Comparison of ENCODE assay signal across 1 cellular context in the genomic region with DNA sequence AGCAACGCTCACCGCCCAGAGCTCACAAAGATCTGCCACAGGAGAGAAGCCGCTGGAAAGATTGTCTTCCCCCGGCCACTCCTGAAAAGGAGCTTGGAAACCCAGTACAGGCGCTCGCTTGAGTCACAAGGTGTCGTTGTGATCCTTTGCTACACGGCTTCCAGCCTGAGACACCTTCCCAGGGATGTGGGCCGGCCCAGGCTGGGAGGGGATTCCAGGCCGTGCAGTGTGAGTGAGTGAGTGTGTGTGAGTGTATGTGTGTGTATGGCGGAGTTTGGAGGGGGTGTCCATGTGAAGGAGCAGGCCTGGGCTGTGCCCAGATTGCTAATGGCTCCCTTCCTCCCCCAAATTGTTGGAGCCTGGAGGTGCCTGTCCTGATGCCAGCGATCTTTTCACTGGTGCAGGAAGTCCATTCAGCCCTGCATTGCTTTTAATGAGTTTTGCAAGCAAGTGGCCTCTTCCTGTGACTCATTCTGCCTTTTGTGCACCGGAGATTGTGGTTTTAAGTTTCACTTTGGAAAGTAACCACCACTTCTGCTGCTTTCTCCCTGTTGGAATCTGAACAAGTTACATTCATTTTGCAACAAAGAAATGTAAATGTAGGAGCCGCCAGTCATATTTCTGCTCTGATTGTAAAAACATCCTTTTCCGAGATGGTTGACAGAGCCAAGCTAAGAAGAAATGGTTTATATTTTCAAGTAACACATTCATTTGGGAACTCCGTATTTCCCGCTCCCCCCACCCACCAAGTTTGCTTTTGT.
TF ChIP-seq lines count a peak whose summit lies in the region.

No MANE protein-coding gene starts in this region.

TF ChIP-seq in HepG2, 621 proteins besides CTCF, POLR2A, EP300 and RAD21 (continued from another document and continues in another):
- no peak for TF ChIP-seq ZNF30 (CRISPR knock-in tag; IDR thresholded peaks at IDR 0.05)
- TF ChIP-seq, protein P1, sequence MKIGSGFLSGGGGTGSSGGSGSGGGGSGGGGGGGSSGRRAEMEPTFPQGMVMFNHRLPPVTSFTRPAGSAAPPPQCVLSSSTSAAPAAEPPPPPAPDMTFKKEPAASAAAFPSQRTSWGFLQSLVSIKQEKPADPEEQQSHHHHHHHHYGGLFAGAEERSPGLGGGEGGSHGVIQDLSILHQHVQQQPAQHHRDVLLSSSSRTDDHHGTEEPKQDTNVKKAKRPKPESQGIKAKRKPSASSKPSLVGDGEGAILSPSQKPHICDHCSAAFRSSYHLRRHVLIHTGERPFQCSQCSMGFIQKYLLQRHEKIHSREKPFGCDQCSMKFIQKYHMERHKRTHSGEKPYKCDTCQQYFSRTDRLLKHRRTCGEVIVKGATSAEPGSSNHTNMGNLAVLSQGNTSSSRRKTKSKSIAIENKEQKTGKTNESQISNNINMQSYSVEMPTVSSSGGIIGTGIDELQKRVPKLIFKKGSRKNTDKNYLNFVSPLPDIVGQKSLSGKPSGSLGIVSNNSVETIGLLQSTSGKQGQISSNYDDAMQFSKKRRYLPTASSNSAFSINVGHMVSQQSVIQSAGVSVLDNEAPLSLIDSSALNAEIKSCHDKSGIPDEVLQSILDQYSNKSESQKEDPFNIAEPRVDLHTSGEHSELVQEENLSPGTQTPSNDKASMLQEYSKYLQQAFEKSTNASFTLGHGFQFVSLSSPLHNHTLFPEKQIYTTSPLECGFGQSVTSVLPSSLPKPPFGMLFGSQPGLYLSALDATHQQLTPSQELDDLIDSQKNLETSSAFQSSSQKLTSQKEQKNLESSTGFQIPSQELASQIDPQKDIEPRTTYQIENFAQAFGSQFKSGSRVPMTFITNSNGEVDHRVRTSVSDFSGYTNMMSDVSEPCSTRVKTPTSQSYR (CRISPR knock-in tag; IDR thresholded peaks at IDR 0.05; ENCODE audit: borderline replicate concordance): no peak; the same call in 1 of the 2 replicates
- TF ChIP-seq AGO2 (optimal IDR thresholded peaks at IDR 0.05; ENCODE audit: low read depth, low read length): peak; percentile 53
- TF ChIP-seq PTBP1 (IDR thresholded peaks at IDR 0.05; ENCODE audit: low read depth, low read length, poor library complexity, severe bottlenecking): peak; percentile 39
- peak; percentile 22; the same call in 1 of the 2 replicates for TF ChIP-seq EED (CRISPR knock-in tag; IDR thresholded peaks at IDR 0.05)
- peak; percentile 61; the same call in 1 of the 2 replicates for TF ChIP-seq ZMYM2 (CRISPR knock-in tag; IDR thresholded peaks at IDR 0.05)
- no peak for TF ChIP-seq ZSCAN12 (CRISPR knock-in tag; IDR thresholded peaks at IDR 0.05)
- TF ChIP-seq HNRNPUL1 (IDR thresholded peaks at IDR 0.05; ENCODE audit: low read depth, low read length): no peak
- TF ChIP-seq KDM2A (CRISPR knock-in tag; IDR thresholded peaks at IDR 0.05; ENCODE audit: borderline replicate concordance, low read depth): peak; percentile 64; the same call in 1 of the 2 replicates
- TF ChIP-seq SAFB2 (CRISPR knock-in tag; IDR thresholded peaks at IDR 0.05; ENCODE audit: borderline replicate concordance, low read depth): no peak; the same call in 1 of the 2 replicates
- TF ChIP-seq ZNF83 (CRISPR knock-in tag; IDR thresholded peaks at IDR 0.05; ENCODE audit: borderline replicate concordance): no peak
- 0 out of 2 replicates have a peak, but pooled peaks have one; percentile 31 for TF ChIP-seq TRIM24 (CRISPR knock-in tag; IDR thresholded peaks at IDR 0.05)
- TF ChIP-seq ARID2 (CRISPR knock-in tag; IDR thresholded peaks at IDR 0.05; ENCODE audit: borderline replicate concordance): no peak
- TF ChIP-seq RFX3 (CRISPR knock-in tag; IDR thresholded peaks at IDR 0.05): no peak
- TF ChIP-seq CCAR2 (optimal IDR thresholded peaks at IDR 0.05; ENCODE audit: low read depth, low read length): no peak
- no peak for TF ChIP-seq SETDB1 (CRISPR knock-in tag; IDR thresholded peaks at IDR 0.05; ENCODE audit: borderline replicate concordance)
- TF ChIP-seq SALL2 (CRISPR knock-in tag; IDR thresholded peaks at IDR 0.05): no peak
- TF ChIP-seq, protein P2, sequence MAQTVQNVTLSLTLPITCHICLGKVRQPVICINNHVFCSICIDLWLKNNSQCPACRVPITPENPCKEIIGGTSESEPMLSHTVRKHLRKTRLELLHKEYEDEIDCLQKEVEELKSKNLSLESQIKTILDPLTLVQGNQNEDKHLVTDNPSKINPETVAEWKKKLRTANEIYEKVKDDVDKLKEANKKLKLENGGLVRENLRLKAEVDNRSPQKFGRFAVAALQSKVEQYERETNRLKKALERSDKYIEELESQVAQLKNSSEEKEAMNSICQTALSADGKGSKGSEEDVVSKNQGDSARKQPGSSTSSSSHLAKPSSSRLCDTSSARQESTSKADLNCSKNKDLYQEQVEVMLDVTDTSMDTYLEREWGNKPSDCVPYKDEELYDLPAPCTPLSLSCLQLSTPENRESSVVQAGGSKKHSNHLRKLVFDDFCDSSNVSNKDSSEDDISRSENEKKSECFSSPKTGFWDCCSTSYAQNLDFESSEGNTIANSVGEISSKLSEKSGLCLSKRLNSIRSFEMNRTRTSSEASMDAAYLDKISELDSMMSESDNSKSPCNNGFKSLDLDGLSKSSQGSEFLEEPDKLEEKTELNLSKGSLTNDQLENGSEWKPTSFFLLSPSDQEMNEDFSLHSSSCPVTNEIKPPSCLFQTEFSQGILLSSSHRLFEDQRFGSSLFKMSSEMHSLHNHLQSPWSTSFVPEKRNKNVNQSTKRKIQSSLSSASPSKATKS (CRISPR knock-in tag; IDR thresholded peaks at IDR 0.05): no peak
- no peak for TF ChIP-seq HNRNPK (IDR thresholded peaks at IDR 0.05; ENCODE audit: low read depth, low read length, poor library complexity, severe bottlenecking)
- no peak for TF ChIP-seq NFE2L1 (CRISPR knock-in tag; IDR thresholded peaks at IDR 0.05; ENCODE audit: borderline replicate concordance)
- TF ChIP-seq, protein P3, sequence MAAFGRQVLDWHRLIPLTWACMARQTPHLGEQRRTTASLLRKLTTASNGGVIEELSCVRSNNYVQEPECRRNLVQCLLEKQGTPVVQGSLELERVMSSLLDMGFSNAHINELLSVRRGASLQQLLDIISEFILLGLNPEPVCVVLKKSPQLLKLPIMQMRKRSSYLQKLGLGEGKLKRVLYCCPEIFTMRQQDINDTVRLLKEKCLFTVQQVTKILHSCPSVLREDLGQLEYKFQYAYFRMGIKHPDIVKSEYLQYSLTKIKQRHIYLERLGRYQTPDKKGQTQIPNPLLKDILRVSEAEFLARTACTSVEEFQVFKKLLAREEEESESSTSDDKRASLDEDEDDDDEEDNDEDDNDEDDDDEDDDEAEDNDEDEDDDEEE (CRISPR knock-in tag; IDR thresholded peaks at IDR 0.05): no peak; the same call in 1 of the 2 replicates
- TF ChIP-seq, protein P4, sequence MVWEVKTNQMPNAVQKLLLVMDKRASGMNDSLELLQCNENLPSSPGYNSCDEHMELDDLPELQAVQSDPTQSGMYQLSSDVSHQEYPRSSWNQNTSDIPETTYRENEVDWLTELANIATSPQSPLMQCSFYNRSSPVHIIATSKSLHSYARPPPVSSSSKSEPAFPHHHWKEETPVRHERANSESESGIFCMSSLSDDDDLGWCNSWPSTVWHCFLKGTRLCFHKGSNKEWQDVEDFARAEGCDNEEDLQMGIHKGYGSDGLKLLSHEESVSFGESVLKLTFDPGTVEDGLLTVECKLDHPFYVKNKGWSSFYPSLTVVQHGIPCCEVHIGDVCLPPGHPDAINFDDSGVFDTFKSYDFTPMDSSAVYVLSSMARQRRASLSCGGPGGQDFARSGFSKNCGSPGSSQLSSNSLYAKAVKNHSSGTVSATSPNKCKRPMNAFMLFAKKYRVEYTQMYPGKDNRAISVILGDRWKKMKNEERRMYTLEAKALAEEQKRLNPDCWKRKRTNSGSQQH (CRISPR knock-in tag; IDR thresholded peaks at IDR 0.05; ENCODE audit: low read depth): no peak; the same call in 1 of the 2 replicates
- TF ChIP-seq SRSF1 (optimal IDR thresholded peaks at IDR 0.05; ENCODE audit: low read depth, low read length): no peak
- TF ChIP-seq, protein P5, sequence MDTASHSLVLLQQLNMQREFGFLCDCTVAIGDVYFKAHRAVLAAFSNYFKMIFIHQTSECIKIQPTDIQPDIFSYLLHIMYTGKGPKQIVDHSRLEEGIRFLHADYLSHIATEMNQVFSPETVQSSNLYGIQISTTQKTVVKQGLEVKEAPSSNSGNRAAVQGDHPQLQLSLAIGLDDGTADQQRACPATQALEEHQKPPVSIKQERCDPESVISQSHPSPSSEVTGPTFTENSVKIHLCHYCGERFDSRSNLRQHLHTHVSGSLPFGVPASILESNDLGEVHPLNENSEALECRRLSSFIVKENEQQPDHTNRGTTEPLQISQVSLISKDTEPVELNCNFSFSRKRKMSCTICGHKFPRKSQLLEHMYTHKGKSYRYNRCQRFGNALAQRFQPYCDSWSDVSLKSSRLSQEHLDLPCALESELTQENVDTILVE (CRISPR knock-in tag; IDR thresholded peaks at IDR 0.05): no peak
- 0 out of 2 replicates have a peak, but pooled peaks have one; percentile 29 for TF ChIP-seq ZNF510 (CRISPR knock-in tag; IDR thresholded peaks at IDR 0.05; ENCODE audit: low read depth)
- TF ChIP-seq ZFYVE20 (CRISPR knock-in tag; IDR thresholded peaks at IDR 0.05; ENCODE audit: borderline replicate concordance, low read depth): no peak
- TF ChIP-seq, protein P6, sequence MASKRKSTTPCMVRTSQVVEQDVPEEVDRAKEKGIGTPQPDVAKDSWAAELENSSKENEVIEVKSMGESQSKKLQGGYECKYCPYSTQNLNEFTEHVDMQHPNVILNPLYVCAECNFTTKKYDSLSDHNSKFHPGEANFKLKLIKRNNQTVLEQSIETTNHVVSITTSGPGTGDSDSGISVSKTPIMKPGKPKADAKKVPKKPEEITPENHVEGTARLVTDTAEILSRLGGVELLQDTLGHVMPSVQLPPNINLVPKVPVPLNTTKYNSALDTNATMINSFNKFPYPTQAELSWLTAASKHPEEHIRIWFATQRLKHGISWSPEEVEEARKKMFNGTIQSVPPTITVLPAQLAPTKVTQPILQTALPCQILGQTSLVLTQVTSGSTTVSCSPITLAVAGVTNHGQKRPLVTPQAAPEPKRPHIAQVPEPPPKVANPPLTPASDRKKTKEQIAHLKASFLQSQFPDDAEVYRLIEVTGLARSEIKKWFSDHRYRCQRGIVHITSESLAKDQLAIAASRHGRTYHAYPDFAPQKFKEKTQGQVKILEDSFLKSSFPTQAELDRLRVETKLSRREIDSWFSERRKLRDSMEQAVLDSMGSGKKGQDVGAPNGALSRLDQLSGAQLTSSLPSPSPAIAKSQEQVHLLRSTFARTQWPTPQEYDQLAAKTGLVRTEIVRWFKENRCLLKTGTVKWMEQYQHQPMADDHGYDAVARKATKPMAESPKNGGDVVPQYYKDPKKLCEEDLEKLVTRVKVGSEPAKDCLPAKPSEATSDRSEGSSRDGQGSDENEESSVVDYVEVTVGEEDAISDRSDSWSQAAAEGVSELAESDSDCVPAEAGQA (IDR thresholded peaks at IDR 0.05; ENCODE audit: low read depth): 0 out of 2 replicates have a peak, but pooled peaks have one; percentile 22
- TF ChIP-seq, protein P6 (CRISPR knock-in tag; IDR thresholded peaks at IDR 0.05; ENCODE audit: borderline replicate concordance): no peak
- TF ChIP-seq ZNF260 (CRISPR knock-in tag; IDR thresholded peaks at IDR 0.05; ENCODE audit: borderline replicate concordance, low read depth): no peak
- TF ChIP-seq, protein P7, sequence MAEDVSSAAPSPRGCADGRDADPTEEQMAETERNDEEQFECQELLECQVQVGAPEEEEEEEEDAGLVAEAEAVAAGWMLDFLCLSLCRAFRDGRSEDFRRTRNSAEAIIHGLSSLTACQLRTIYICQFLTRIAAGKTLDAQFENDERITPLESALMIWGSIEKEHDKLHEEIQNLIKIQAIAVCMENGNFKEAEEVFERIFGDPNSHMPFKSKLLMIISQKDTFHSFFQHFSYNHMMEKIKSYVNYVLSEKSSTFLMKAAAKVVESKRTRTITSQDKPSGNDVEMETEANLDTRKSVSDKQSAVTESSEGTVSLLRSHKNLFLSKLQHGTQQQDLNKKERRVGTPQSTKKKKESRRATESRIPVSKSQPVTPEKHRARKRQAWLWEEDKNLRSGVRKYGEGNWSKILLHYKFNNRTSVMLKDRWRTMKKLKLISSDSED (CRISPR knock-in tag; IDR thresholded peaks at IDR 0.05): no peak
- no peak for TF ChIP-seq NR2F1 (CRISPR knock-in tag; IDR thresholded peaks at IDR 0.05)
- TF ChIP-seq, protein P8, sequence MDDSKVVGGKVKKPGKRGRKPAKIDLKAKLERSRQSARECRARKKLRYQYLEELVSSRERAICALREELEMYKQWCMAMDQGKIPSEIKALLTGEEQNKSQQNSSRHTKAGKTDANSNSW (CRISPR knock-in tag; IDR thresholded peaks at IDR 0.05; ENCODE audit: borderline replicate concordance): peak; percentile 89; the same call in 1 of the 2 replicates
- TF ChIP-seq ZNF567 (CRISPR knock-in tag; IDR thresholded peaks at IDR 0.05; ENCODE audit: borderline replicate concordance): no peak; the same call in 1 of the 2 replicates
- TF ChIP-seq SCMH1 (CRISPR knock-in tag; IDR thresholded peaks at IDR 0.05; ENCODE audit: borderline replicate concordance): no peak
- TF ChIP-seq FOXM1 (CRISPR knock-in tag; IDR thresholded peaks at IDR 0.05): no peak
- peak; percentile 69 for TF ChIP-seq RXRA (CRISPR knock-in tag; IDR thresholded peaks at IDR 0.05)
- TF ChIP-seq U2AF1 (optimal IDR thresholded peaks at IDR 0.05; ENCODE audit: low read depth, low read length): peak; percentile 62
- TF ChIP-seq, protein P9, sequence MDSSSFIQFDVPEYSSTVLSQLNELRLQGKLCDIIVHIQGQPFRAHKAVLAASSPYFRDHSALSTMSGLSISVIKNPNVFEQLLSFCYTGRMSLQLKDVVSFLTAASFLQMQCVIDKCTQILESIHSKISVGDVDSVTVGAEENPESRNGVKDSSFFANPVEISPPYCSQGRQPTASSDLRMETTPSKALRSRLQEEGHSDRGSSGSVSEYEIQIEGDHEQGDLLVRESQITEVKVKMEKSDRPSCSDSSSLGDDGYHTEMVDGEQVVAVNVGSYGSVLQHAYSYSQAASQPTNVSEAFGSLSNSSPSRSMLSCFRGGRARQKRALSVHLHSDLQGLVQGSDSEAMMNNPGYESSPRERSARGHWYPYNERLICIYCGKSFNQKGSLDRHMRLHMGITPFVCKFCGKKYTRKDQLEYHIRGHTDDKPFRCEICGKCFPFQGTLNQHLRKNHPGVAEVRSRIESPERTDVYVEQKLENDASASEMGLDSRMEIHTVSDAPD (CRISPR knock-in tag; IDR thresholded peaks at IDR 0.05): 0 out of 2 replicates have a peak, but pooled peaks have one; percentile 23
- TF ChIP-seq FOXC1 (CRISPR knock-in tag; IDR thresholded peaks at IDR 0.05; ENCODE audit: borderline replicate concordance): no peak
